Comparison of ENCODE assay signal across 24 cellular contexts in the genomic region with DNA sequence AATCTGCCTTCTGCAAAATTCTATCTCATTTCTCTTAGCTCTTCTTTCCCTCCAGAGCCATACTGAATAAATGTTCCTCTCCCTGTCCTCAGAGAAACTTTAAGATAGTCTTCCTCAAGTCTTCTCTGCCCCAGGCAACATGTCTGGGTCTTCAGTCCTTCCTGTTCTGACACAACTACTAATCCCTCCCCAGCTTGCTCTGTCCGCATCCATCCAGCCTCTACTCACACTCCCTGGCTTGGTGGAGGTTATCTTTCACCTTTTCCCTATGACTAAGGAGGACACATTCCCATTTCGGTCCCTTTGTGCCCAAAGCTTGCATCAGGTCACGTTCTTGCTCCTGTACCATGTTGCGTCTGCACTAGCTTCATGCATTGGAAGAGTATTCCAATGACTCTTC.
"Had no signal": no experiment of that assay in that cellular context is flagged by ENCODE, and none has a peak within 500 bp of the region (broad histone marks: within the 10 kb centered on the region; RNA-seq: fewer than 3 reads in every experiment).

No MANE protein-coding gene starts in this region.

- H3K27ac Mint-ChIP-seq: memory B cell; mesothelial cell of epicardium; natural killer cell treated with Interleukin-12 subunit alpha and Interleukin-12 subunit beta and Interleukin-15 and Interleukin-18, amount 100 ng/mL, for 72 hours; neural progenitor cell; stimulated activated memory B cell treated with anti-CD40 and anti-IgM and Interleukin-4, amounts not matched to agents 10 μg/mL and 1 μg/mL and 100 μg/mL, for 72 hours had no signal

- H3K4me3 Mint-ChIP-seq: memory B cell; mesothelial cell of epicardium; naive B cell; natural killer cell treated with Interleukin-12 subunit alpha and Interleukin-12 subunit beta and Interleukin-15 and Interleukin-18, amount 100 ng/mL, for 72 hours; neural progenitor cell; stimulated activated memory B cell treated with anti-CD40 and anti-IgM and Interleukin-4, amounts not matched to agents 10 μg/mL and 1 μg/mL and 100 μg/mL, for 72 hours had no signal

- H3K36me3 ChIP-seq: neural progenitor cell, prostate gland, right atrium auricular region, tibial artery, upper lobe of left lung had no signal

- H3K27me3 ChIP-seq: dorsolateral prefrontal cortex, esophagus muscularis mucosa, neural progenitor cell, right atrium auricular region, testis, tibial artery, upper lobe of left lung had no signal

- H3K4me3 ChIP-seq: dorsolateral prefrontal cortex, esophagus muscularis mucosa, lung, mucosa of descending colon, neural progenitor cell, prostate gland, right atrium auricular region, testis, tibial artery, upper lobe of left lung had no signal

- ATAC-seq: left lobe of liver; mucosa of descending colon; natural killer cell treated with Interleukin-12 subunit alpha and Interleukin-12 subunit beta and Interleukin-15 and Interleukin-18, amount 100 ng/mL, for 72 hours; sciatic nerve; stimulated activated memory B cell treated with anti-CD40 and anti-IgM and Interleukin-4, amounts not matched to agents 10 μg/mL and 1 μg/mL and 100 μg/mL, for 72 hours; stimulated activated naive CD8-positive, alpha-beta T cell treated with anti-CD3 and anti-CD28 coated beads, Interleukin-15, Interleukin-2, amounts not matched to agents 100 U/mL and 50 U/mL, for 24 hours had no signal

- H3K4me1 ChIP-seq: prostate gland, upper lobe of left lung had no signal

- H3K27me3 Mint-ChIP-seq: memory B cell; naive B cell; natural killer cell treated with Interleukin-12 subunit alpha and Interleukin-12 subunit beta and Interleukin-15 and Interleukin-18, amount 100 ng/mL, for 72 hours; stimulated activated memory B cell treated with anti-CD40 and anti-IgM and Interleukin-4, amounts not matched to agents 10 μg/mL and 1 μg/mL and 100 μg/mL, for 72 hours had no signal

- H3K9me3 ChIP-seq: esophagus muscularis mucosa, mucosa of descending colon, prostate gland, right atrium auricular region, testis, tibial artery, upper lobe of left lung had no signal

- H3K4me2 ChIP-seq: neural progenitor cell had no signal

- H3K9ac ChIP-seq: neural progenitor cell had no signal

- H3K36me3 Mint-ChIP-seq: mesothelial cell of epicardium; natural killer cell treated with Interleukin-12 subunit alpha and Interleukin-12 subunit beta and Interleukin-15 and Interleukin-18, amount 100 ng/mL, for 72 hours; neural progenitor cell; stimulated activated memory B cell treated with anti-CD40 and anti-IgM and Interleukin-4, amounts not matched to agents 10 μg/mL and 1 μg/mL and 100 μg/mL, for 72 hours had no signal

- H3K27ac ChIP-seq: dorsolateral prefrontal cortex, epithelial cell of prostate, esophagus muscularis mucosa, neural progenitor cell, prostate gland, right atrium auricular region, testis, tibial artery, upper lobe of left lung had no signal

- DNase-seq: dorsolateral prefrontal cortex; effector CD4-positive, alpha-beta T cell; kidney; mucosa of descending colon; naive B cell; nucleus accumbens; stimulated activated CD4-positive, alpha-beta T cell treated with anti-CD3 and anti-CD28 coated beads, Interleukin-2, amount 100 ng/mL, for 24 hours; stimulated activated CD4-positive, alpha-beta T cell treated with anti-CD3 and anti-CD28 coated beads, Interleukin-4, amount 100 ng/mL, for 24 hours; stimulated activated naive CD8-positive, alpha-beta T cell treated with anti-CD3 and anti-CD28 coated beads, Interleukin-15, Interleukin-2, amounts not matched to agents 100 U/mL and 50 U/mL, for 24 hours; testis; tibial artery; upper lobe of left lung had no signal

- H2AFZ ChIP-seq: neural progenitor cell had no signal

- H3K9me3 Mint-ChIP-seq: memory B cell; mesothelial cell of epicardium; naive B cell; natural killer cell treated with Interleukin-12 subunit alpha and Interleukin-12 subunit beta and Interleukin-15 and Interleukin-18, amount 100 ng/mL, for 72 hours; neural progenitor cell; stimulated activated memory B cell treated with anti-CD40 and anti-IgM and Interleukin-4, amounts not matched to agents 10 μg/mL and 1 μg/mL and 100 μg/mL, for 72 hours had no signal
